In the genomic region with DNA sequence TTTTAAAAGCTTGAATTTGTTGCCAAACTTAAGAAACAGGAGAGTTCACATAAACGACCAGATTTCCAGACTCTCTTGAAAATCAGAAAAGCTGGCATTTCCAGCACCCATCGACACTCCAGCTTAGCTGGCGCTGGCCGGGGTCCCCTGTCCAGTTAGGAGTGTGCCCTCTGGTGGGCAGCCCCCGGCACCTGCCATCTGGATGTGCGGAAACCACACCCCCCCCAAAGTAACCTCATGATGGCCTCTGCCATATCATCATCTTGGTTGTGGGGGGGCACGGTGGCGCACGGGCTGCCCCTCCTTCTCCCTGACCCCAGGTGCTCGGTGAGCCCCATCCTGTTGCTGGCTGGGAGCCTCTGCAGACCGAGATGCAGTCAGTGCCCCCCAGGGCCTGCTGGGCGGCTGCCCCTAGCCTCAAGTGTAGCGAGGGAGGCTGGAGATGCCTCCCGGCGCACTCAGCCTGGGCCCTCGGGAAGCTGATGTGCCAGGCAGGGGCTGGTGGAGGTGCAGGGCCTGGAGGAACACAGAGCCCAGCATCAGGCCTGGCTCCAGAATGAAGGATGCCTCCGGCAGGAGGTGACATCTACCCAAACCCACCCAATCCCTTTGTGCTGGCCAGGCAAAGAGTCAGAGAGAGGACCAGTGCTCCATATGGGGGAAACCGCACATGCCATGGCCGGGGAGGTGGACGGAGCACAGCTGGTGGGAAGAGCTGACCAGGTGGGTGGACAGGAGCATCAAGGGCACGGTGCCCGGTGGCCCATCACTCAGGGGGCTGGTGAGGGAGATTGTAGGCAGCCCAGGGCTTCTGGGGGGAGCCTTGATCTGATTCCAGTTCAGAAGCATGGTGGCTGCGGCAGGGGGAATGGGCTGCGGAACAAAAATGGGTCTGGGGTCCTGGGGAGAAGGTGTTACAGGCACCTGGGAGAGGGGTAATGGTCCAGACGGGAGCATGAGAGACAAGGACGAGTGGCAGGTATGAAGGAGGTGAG, we compare ENCODE assay signal across 13 cellular contexts.
DNase-seq lines count a peak whose midpoint lies in the region; TF ChIP-seq lines count a peak whose summit lies in the region.
"Had no signal": no experiment of that assay in that cellular context is flagged by ENCODE, and none has a peak within 500 bp of the region (broad histone marks: within the 10 kb centered on the region; RNA-seq: fewer than 3 reads in every experiment).

No MANE protein-coding gene starts in this region.

- H3K4me1 ChIP-seq in ascending aorta (peaks cover 10 to 25% of the 10 kb centered on the region in 2 donors), left ventricle myocardium inferior (peaks cover 33% of the 10 kb centered on the region), sigmoid colon (peaks cover 0 to 50% (median 40%) of the 10 kb centered on the region in 4 donors), prostate gland (replicated peaks) (no peaks in the 10 kb centered on the region)

- CTCF ChIA-PET in BJ (lab: Yijun Ruan, JAX) (interaction anchor here (0.5 to 2.7 kb wide), 7 partner anchors 9 to 394 kb away, joined by 3 to 13 read pairs (median 3); no protein-coding TSS in a partner anchor), Calu3 (lab: Charles Lee) (interaction anchor here (0.7 kb wide), 2 partner anchors 816 to 1025 kb away, joined by 3 to 4 read pairs; no protein-coding TSS in a partner anchor)

- H3K36me3 ChIP-seq in BJ (ENCODE audit: control insufficient read depth, insufficient read depth, low read length) (peaks cover 8% of the 10 kb centered on the region), ascending aorta (no peaks in the 10 kb centered on the region), left ventricle myocardium inferior (no peaks in the 10 kb centered on the region), sigmoid colon (no peaks in the 10 kb centered on the region), prostate gland (no peaks in the 10 kb centered on the region)

- no peaks in the 10 kb centered on the region for H3K27me3 Mint-ChIP-seq in Calu3 (ENCODE audit: unreplicated experiment)

- no peaks in the 10 kb centered on the region for H3K36me3 Mint-ChIP-seq in Calu3 (ENCODE audit: insufficient read depth, unreplicated experiment)
- H3K36me3 Mint-ChIP-seq: natural killer cell had no signal

- BruUV-seq in Calu3 (replicated peaks; lab: Mats Ljungman, UMichigan), result no TSS peak

- H3K9me3 Mint-ChIP-seq in Calu3 (ENCODE audit: low read depth, unreplicated experiment), result peaks cover 7% of the 10 kb centered on the region
- H3K9me3 Mint-ChIP-seq: effector memory CD8-positive, alpha-beta T cell; natural killer cell had no signal

- no peaks in the 10 kb centered on the region for H3K4me1 Mint-ChIP-seq in Calu3 (ENCODE audit: low read depth, unreplicated experiment)
- H3K4me1 Mint-ChIP-seq: natural killer cell had no signal

- TF ChIP-seq EP300 in sigmoid colon (IDR thresholded peaks at IDR 0.05), result no peak

- no peak for TF ChIP-seq POLR2A in sigmoid colon (IDR thresholded peaks at IDR 0.05)
- TF ChIP-seq POLR2A in lower leg skin (IDR thresholded peaks at IDR 0.05), result no peak
- TF ChIP-seq POLR2A in prostate gland (IDR thresholded peaks at IDR 0.05), result no peak

- TF ChIP-seq CTCF in BJ (IDR thresholded peaks at IDR 0.05; ENCODE audit: insufficient read depth, low read depth, low read length) (peak; percentile 33), ascending aorta (IDR thresholded peaks at IDR 0.05) (peak in 1 of 3 experiments; percentile 10), left ventricle myocardium inferior (IDR thresholded peaks at IDR 0.05; ENCODE audit: borderline replicate concordance) (no peak), sigmoid colon (IDR thresholded peaks at IDR 0.05) (no peak), Calu3 (IDR thresholded peaks at IDR 0.05; ENCODE audit: unreplicated experiment) (no peak), lower leg skin (IDR thresholded peaks at IDR 0.05) (no peak), prostate gland (IDR thresholded peaks at IDR 0.05) (no peak)

- H3K9me3 ChIP-seq in ascending aorta (no peaks in the 10 kb centered on the region), left ventricle myocardium inferior (replicated peaks) (no peaks in the 10 kb centered on the region), sigmoid colon (no peaks in the 10 kb centered on the region), prostate gland (no peaks in the 10 kb centered on the region)

- no peaks in the 10 kb centered on the region for H3K27me3 ChIP-seq in BJ (ENCODE audit: control insufficient read depth, insufficient read depth, low read length)
- no peaks in the 10 kb centered on the region for H3K27me3 ChIP-seq in ascending aorta
- H3K27me3 ChIP-seq in left ventricle myocardium inferior (ENCODE audit: low read depth), result peaks cover 34% of the 10 kb centered on the region
- H3K27me3 ChIP-seq in sigmoid colon, result no peaks in the 10 kb centered on the region
- no peaks in the 10 kb centered on the region for H3K27me3 ChIP-seq in prostate gland (replicated peaks; ENCODE audit: insufficient read depth)

- H3K27ac Mint-ChIP-seq in Calu3 (ENCODE audit: unreplicated experiment), result no peak overlapping the region
- H3K27ac Mint-ChIP-seq: effector memory CD8-positive, alpha-beta T cell; natural killer cell had no signal

- WGBS in sigmoid colon, 2 donors, result 84 to 86% methylated on average over 26 of the region's 26 CpGs
- 82 to 86% methylated on average over 19 to 24 of the region's 26 CpGs for WGBS in lower leg skin, 2 donors
- 84% methylated on average over 22 of the region's 26 CpGs for WGBS in prostate gland

- H3K4me3 Mint-ChIP-seq in Calu3 (ENCODE audit: low read depth, unreplicated experiment), result no peak overlapping the region
- H3K4me3 Mint-ChIP-seq: effector memory CD8-positive, alpha-beta T cell; natural killer cell had no signal

- H3K27ac ChIP-seq in ascending aorta, result peak overlapping the region; percentile 62 to 82
- peak overlapping the region; percentile 60 for H3K27ac ChIP-seq in left ventricle myocardium inferior (replicated peaks)
- peak overlapping the region; percentile 69 to 74 (median 71) for H3K27ac ChIP-seq in sigmoid colon
- peak overlapping the region in 1 of 2 donors; percentile 38 for H3K27ac ChIP-seq in prostate gland

- intact Hi-C loops in ascending aorta (cut with DNase I) (no loop called here), left ventricle myocardium inferior (cut with micrococcal nuclease) (no loop called here), sigmoid colon (cut with DNase I) (no loop called here), Calu3 (cut with micrococcal nuclease; ENCODE audit: unreplicated experiment) (no loop called here), lower leg skin (cut with DNase I; ENCODE audit: low total_unique reads) (no loop called here), prostate gland (cut with DNase I) (no loop called here)

- POLR2A ChIA-PET in BJ (lab: Charles Lee), result no interaction called here

- H3K4me3 ChIP-seq in BJ (ENCODE audit: low read depth, low read length) (no peak overlapping the region), ascending aorta (no peak overlapping the region), left ventricle myocardium inferior (no peak overlapping the region), sigmoid colon (no peak overlapping the region), lower leg skin (ENCODE audit: low read depth, poor library complexity, severe bottlenecking) (no peak overlapping the region), prostate gland (no peak overlapping the region)

- DNase-seq in BJ (ENCODE audit: low read depth) (no peak), ascending aorta (ENCODE audit: low spot score in 2 of 2) (no peak), left ventricle myocardium inferior (no peak), sigmoid colon (peak; percentile 60), Calu3 (no peak), lower leg skin (ENCODE audit: low spot score in 2 of 2) (no peak), prostate gland (ENCODE audit: low spot score) (no peak)
- no peak for DNase-seq in stimulated activated CD4-positive, alpha-beta T cell treated with anti-CD3 and anti-CD28 coated beads, Interleukin-4, amount 100 ng/mL, for 4 hours
- DNase-seq: C1 segment of cervical spinal cord; effector memory CD8-positive, alpha-beta T cell; Kasumi-1; natural killer cell; RPMI8226 had no signal
